In the genomic region with DNA sequence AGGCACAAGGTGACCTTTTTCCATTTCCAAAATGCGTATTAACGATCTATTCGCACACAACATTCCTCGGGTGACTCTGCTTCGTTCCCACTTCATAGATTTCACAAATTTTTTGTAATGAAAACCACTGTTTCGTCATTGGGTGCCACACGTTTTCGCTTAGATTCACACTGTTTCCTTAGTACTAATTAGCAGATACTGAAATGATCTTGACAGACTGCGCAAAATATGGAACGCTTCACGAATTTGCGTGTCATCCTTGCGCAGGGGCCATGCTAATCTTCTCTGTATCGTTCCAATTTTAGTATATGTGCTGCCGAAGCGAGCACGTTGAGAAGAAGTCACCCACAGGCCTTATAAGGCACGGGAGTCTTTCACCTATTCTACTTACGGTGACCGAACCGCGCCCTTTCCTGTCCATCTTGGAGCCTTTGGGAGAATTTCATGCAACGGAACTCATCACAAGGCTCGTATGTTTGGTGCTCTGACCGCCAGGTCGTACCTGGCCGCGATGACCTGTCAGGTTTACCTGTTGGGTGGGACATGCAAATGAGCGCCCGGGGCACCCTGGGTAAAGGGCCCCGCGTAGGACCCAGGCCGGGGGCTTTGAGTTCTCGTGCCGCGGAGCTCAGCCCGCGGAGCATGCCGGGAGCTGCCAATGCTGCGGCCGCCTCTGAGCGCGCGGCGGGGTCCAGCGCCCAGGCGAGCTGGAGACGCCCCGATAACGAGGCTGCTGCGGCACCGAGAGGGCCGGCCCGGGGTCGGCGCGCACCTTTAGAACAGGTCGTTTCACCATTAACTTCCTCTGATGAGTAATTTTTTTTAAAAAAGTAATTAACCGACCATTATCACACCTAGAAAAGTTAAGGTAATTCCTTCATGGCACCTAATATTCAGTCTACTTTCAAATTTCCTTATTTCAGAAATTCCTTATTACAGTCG, we compare ENCODE assay signal across 8 cellular contexts. TPM values are rescaled to one million over a fixed set of nuclear protein-coding genes. Genes with fewer than 3 reads are reported as not detected.
DNase-seq lines count a peak whose midpoint lies in the region; ATAC-seq and TF ChIP-seq lines count a peak whose summit lies in the region.

Gene RNU6-8 (minus strand): TSS at position 329 of the 942 bp plus-strand sequence.

- H3K27me3 ChIP-seq in PC-3 (ENCODE audit: low read length) (no peaks in the 10 kb centered on the region), esophagus squamous epithelium (no peaks in the 10 kb centered on the region)

- H3K4me1 ChIP-seq in PC-3 (ENCODE audit: insufficient read depth, low read length) (peaks cover 21% of the 10 kb centered on the region; the same call in 1 of the 2 replicates), esophagus squamous epithelium (peaks cover 0 to 47% (median 6%) of the 10 kb centered on the region in 3 donors)

- peak within 1 kb of the TSS; percentile 84 for H3K4me2 ChIP-seq in PC-3 (ENCODE audit: low read length)

- peak; percentile 55 for ATAC-seq in GM21529 (IDR thresholded peaks at IDR 0.05; ENCODE audit: unreplicated experiment)
- ATAC-seq in PC-3, result peak; percentile 68

- POLR2A ChIA-PET in PC-3 (lab: Charles Lee; ENCODE audit: unreplicated experiment), result interaction anchor here (0.6 kb wide), 4 partner anchors 53 to 783 kb away, joined by 3 to 4 read pairs (median 4); partner anchors contain the start of genes ARHGAP5 and HEATR5A

- peak in 2 of 4 donors; percentile 46 to 51 for TF ChIP-seq POLR2A in esophagus squamous epithelium (IDR thresholded peaks at IDR 0.05)

- H3K4me3 ChIP-seq in PC-3 (ENCODE audit: low read length) (peak within 1 kb of the TSS; percentile 87), esophagus squamous epithelium (peak within 1 kb of the TSS; percentile 50 to 82 (median 66))

- H3K27ac ChIP-seq in PC-3 (ENCODE audit: low read length) (peak within 1 kb of the TSS; percentile 65), esophagus squamous epithelium (peak within 1 kb of the TSS; percentile 86 to 92 (median 88))

- intact Hi-C loops in PC-3 (cut with micrococcal nuclease), result loop anchor here (1.0 to 2.0 kb wide), 6 partner anchors 27 to 270 kb away; no protein-coding TSS in a partner anchor
- intact Hi-C loops in esophagus squamous epithelium (cut with DNase I), result loop anchor here (5.0 kb wide), 1 partner anchor 126 kb away; the partner anchor contains the start of gene ARHGAP5

- H3K9me2 ChIP-seq in PC-3 (replicated peaks; ENCODE audit: low read length), result no peaks in the 10 kb centered on the region

- DNase-seq in DMS114 treated with DMSO at 0.1 percent for 48 hours (lab: John Stamatoyannopoulos, UW; ENCODE audit: unreplicated experiment) (peak; percentile 56), HuH-7.5 (ENCODE audit: low spot score) (peak; percentile 97), PC-3 (peak; percentile 92), esophagus squamous epithelium (lab: John Stamatoyannopoulos, UW) (peak; percentile 24), myocyte (ENCODE audit: low read depth) (peak; percentile 88)
- peak; percentile 86 to 87 for DNase-seq in activated T-cell treated with anti-CD3 and anti-CD28 coated beads, Interleukin-2, amount 50 U/mL, for 48 hours
- DNase-seq in stimulated activated CD8-positive, alpha-beta memory T cell treated with anti-CD3 and anti-CD28 coated beads, Interleukin-7, amount 100 ng/mL, for 4 hours (ENCODE audit: low read depth in 2 of 2), result peak; percentile 76 to 80

- peak within 1 kb of the TSS; percentile 79 for H3K9ac ChIP-seq in PC-3 (ENCODE audit: low read length)

- no peaks in the 10 kb centered on the region for H3K36me3 ChIP-seq in PC-3 (ENCODE audit: low read depth, low read length)
- no peaks in the 10 kb centered on the region for H3K36me3 ChIP-seq in esophagus squamous epithelium

- H3K79me2 ChIP-seq in PC-3 (ENCODE audit: low read length), result no peaks in the 10 kb centered on the region

- no peaks in the 10 kb centered on the region for H4K20me1 ChIP-seq in PC-3 (ENCODE audit: low read length)

- no TSS peak for BruUV-seq in PC-3 (replicated peaks; lab: Mats Ljungman, UMichigan)

- no peaks in the 10 kb centered on the region for H3F3A ChIP-seq in PC-3 (ENCODE audit: low read length, unreplicated experiment)

- peak within 1 kb of the TSS; percentile 98 for H2AFZ ChIP-seq in PC-3 (ENCODE audit: low read length)

- H3K9me3 ChIP-seq in PC-3 (ENCODE audit: low read length), result no peaks in the 10 kb centered on the region
- H3K9me3 ChIP-seq in esophagus squamous epithelium, result no peaks in the 10 kb centered on the region

- CTCF ChIA-PET in PC-3 (lab: Charles Lee), result interaction anchor here (0.6 to 1.0 kb wide), 3 partner anchors 51 to 746 kb away, joined by 3 to 6 read pairs (median 3); partner anchors contain the start of genes ARHGAP5 and DTD2

- WGBS in esophagus squamous epithelium, 2 donors, result 1% methylated on average over 19 to 40 of the region's 60 CpGs

- TF ChIP-seq CTCF in PC-3 (conservative IDR thresholded peaks at IDR 0.05; ENCODE audit: low read depth, low read length) (no peak), esophagus squamous epithelium (IDR thresholded peaks at IDR 0.05) (no peak)

RNA-seq across cellular contexts. Expression of gene RNU6-8, which starts in this region (rescaled TPM):
- total RNA-seq in PC-3 (2014; rRNA removed) (not detected in 2 replicates), esophagus squamous epithelium (not detected), myocyte (not detected in 2 replicates)
- polyA plus RNA-seq in myocyte (2012), result not detected

Comparison
In these comparisons a context has a peak if more than half of its experiments do, and no peak if none do; other contexts are left out.
1. Peak in every context shown above with its lines: DNase-seq, ATAC-seq, H3K4me3 ChIP-seq and H3K27ac ChIP-seq.
2. Peak in DNase-seq, ATAC-seq, H3K4me3 ChIP-seq, H3K27ac ChIP-seq, H3K9ac ChIP-seq and H3K4me2 ChIP-seq in PC-3; RNA of the gene not detected or under 1 TPM.
3. Peak in DNase-seq, H3K4me3 ChIP-seq and H3K27ac ChIP-seq in esophagus squamous epithelium; RNA of the gene not detected or under 1 TPM.
4. Peak in DNase-seq in myocyte; RNA of the gene not detected or under 1 TPM.
5. DNase-seq: peak in every context shown above with its lines; median percentile 97 in HuH-7.5; 92 in PC-3; 88 in myocyte; 86 in activated T-cell treated with anti-CD3 and anti-CD28 coated beads, Interleukin-2, amount 50 U/mL, for 48 hours; 78 in stimulated activated CD8-positive, alpha-beta memory T cell treated with anti-CD3 and anti-CD28 coated beads, Interleukin-7, amount 100 ng/mL, for 4 hours; 56 in DMS114 treated with DMSO at 0.1 percent for 48 hours; 24 in esophagus squamous epithelium.